ENCODE assay signal across 1 cellular context in genomic region chr21:30444204-30444603, GRCh38.
TF ChIP-seq lines count a peak whose summit lies in the region.

No MANE protein-coding gene starts in this region.

TF ChIP-seq in H1, 55 proteins besides CTCF, POLR2A, EP300 and RAD21:
- TF ChIP-seq BCL11A (IDR thresholded peaks at IDR 0.05; ENCODE audit: low read depth in 2 of 2, low read length in 2 of 2): no peak
- no peak for TF ChIP-seq KDM1A (IDR thresholded peaks at IDR 0.05; ENCODE audit: borderline replicate concordance, low read length)
- TF ChIP-seq JUN (IDR thresholded peaks at IDR 0.05; ENCODE audit: low read depth, low read length): no peak
- TF ChIP-seq, protein P1, sequence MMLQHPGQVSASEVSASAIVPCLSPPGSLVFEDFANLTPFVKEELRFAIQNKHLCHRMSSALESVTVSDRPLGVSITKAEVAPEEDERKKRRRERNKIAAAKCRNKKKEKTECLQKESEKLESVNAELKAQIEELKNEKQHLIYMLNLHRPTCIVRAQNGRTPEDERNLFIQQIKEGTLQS (IDR thresholded peaks at IDR 0.05; ENCODE audit: insufficient read depth, low read depth, low read length): no peak
- TF ChIP-seq CHD2 (IDR thresholded peaks at IDR 0.05; ENCODE audit: low read length): no peak
- TF ChIP-seq POU5F1 (IDR thresholded peaks at IDR 0.05; ENCODE audit: low read depth, low read length): no peak
- no peak for TF ChIP-seq EGR1 (IDR thresholded peaks at IDR 0.05; ENCODE audit: borderline replicate concordance, low read depth, low read length)
- TF ChIP-seq ASH2L (IDR thresholded peaks at IDR 0.05; ENCODE audit: low read length): no peak
- TF ChIP-seq JUND (IDR thresholded peaks at IDR 0.05; ENCODE audit: low read length): no peak
- TF ChIP-seq, protein P2, sequence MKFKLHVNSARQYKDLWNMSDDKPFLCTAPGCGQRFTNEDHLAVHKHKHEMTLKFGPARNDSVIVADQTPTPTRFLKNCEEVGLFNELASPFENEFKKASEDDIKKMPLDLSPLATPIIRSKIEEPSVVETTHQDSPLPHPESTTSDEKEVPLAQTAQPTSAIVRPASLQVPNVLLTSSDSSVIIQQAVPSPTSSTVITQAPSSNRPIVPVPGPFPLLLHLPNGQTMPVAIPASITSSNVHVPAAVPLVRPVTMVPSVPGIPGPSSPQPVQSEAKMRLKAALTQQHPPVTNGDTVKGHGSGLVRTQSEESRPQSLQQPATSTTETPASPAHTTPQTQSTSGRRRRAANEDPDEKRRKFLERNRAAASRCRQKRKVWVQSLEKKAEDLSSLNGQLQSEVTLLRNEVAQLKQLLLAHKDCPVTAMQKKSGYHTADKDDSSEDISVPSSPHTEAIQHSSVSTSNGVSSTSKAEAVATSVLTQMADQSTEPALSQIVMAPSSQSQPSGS (IDR thresholded peaks at IDR 0.05; ENCODE audit: low read length): no peak
- TF ChIP-seq SIN3A (conservative IDR thresholded peaks at IDR 0.05 in 1 of 2, IDR thresholded peaks at IDR 0.05 in 1 of 2; ENCODE audit: low read depth in 1 of 2, low read length in 2 of 2): no peak
- no peak for TF ChIP-seq CBX5 (IDR thresholded peaks at IDR 0.05; ENCODE audit: low read depth, low read length)
- no peak for TF ChIP-seq GTF2F1 (IDR thresholded peaks at IDR 0.05; ENCODE audit: borderline replicate concordance, low read depth, low read length)
- no peak for TF ChIP-seq FOSL1 (IDR thresholded peaks at IDR 0.05; ENCODE audit: insufficient read depth, low read depth, low read length)
- no peak for TF ChIP-seq TBP (IDR thresholded peaks at IDR 0.05; ENCODE audit: low read depth, low read length)
- TF ChIP-seq CREB1 (IDR thresholded peaks at IDR 0.05): no peak
- no peak for TF ChIP-seq GABPA (IDR thresholded peaks at IDR 0.05; ENCODE audit: borderline replicate concordance, insufficient read depth, low read length)
TF ChIP-seq in H1: peak in this region for 0.
